ENCODE assay signal across 1 cellular context in genomic region chr12:85568395-85569103, GRCh38.
TF ChIP-seq lines count a peak whose summit lies in the region.

No MANE protein-coding gene starts in this region.

TF ChIP-seq in HepG2, 621 proteins besides CTCF, POLR2A, EP300 and RAD21 (continued from another document):
- TF ChIP-seq, protein P1, sequence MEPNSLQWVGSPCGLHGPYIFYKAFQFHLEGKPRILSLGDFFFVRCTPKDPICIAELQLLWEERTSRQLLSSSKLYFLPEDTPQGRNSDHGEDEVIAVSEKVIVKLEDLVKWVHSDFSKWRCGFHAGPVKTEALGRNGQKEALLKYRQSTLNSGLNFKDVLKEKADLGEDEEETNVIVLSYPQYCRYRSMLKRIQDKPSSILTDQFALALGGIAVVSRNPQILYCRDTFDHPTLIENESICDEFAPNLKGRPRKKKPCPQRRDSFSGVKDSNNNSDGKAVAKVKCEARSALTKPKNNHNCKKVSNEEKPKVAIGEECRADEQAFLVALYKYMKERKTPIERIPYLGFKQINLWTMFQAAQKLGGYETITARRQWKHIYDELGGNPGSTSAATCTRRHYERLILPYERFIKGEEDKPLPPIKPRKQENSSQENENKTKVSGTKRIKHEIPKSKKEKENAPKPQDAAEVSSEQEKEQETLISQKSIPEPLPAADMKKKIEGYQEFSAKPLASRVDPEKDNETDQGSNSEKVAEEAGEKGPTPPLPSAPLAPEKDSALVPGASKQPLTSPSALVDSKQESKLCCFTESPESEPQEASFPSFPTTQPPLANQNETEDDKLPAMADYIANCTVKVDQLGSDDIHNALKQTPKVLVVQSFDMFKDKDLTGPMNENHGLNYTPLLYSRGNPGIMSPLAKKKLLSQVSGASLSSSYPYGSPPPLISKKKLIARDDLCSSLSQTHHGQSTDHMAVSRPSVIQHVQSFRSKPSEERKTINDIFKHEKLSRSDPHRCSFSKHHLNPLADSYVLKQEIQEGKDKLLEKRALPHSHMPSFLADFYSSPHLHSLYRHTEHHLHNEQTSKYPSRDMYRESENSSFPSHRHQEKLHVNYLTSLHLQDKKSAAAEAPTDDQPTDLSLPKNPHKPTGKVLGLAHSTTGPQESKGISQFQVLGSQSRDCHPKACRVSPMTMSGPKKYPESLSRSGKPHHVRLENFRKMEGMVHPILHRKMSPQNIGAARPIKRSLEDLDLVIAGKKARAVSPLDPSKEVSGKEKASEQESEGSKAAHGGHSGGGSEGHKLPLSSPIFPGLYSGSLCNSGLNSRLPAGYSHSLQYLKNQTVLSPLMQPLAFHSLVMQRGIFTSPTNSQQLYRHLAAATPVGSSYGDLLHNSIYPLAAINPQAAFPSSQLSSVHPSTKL (CRISPR knock-in tag; IDR thresholded peaks at IDR 0.05), result peak; percentile 16; the same call in 1 of the 2 replicates
- TF ChIP-seq ZFP62 (CRISPR knock-in tag; IDR thresholded peaks at IDR 0.05) (no peak), MYC (CRISPR knock-in tag; IDR thresholded peaks at IDR 0.05; ENCODE audit: borderline replicate concordance) (no peak), CCDC6 (CRISPR knock-in tag; IDR thresholded peaks at IDR 0.05) (no peak), ZNF383 (CRISPR knock-in tag; IDR thresholded peaks at IDR 0.05; ENCODE audit: borderline replicate concordance) (no peak), PLRG1 (conservative IDR thresholded peaks at IDR 0.05) (no peak), ZNF607 (CRISPR knock-in tag; IDR thresholded peaks at IDR 0.05; ENCODE audit: borderline replicate concordance) (no peak)
- TF ChIP-seq, protein P2, sequence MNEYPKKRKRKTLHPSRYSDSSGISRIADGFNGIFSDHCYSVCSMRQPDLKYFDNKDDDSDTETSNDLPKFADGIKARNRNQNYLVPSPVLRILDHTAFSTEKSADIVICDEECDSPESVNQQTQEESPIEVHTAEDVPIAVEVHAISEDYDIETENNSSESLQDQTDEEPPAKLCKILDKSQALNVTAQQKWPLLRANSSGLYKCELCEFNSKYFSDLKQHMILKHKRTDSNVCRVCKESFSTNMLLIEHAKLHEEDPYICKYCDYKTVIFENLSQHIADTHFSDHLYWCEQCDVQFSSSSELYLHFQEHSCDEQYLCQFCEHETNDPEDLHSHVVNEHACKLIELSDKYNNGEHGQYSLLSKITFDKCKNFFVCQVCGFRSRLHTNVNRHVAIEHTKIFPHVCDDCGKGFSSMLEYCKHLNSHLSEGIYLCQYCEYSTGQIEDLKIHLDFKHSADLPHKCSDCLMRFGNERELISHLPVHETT (CRISPR knock-in tag; conservative IDR thresholded peaks at IDR 0.05), result no peak
